8 cellular contexts compared by ENCODE assay signal in genomic region chr19:7069042-7069903, GRCh38. TPM values are rescaled to one million over a fixed set of nuclear protein-coding genes. Genes with fewer than 3 reads are reported as not detected.
DNase-seq lines count a peak whose midpoint lies in the region; ATAC-seq, FAIRE-seq and TF ChIP-seq lines count a peak whose summit lies in the region.

TSS of gene ZNF557 (plus strand) at chr19:7069703. CDS start at chr19:7075075, 5,372 bp downstream.

- intact Hi-C loops in heart left ventricle (cut with DNase I) = loop anchor here in 2 of 10 donors (1.0 to 10.0 kb wide), 3 partner anchors 29 to 1766 kb away; partner anchors contain the start of genes MBD3L1 (in 1 of the 2), PET100 (in 1 of the 2), XAB2 (in 1 of the 2) and ZNF558 (in 1 of the 2)

- H3K27ac Mint-ChIP-seq in type B pancreatic cell = peak within 1 kb of the TSS; percentile 91

- peak within 1 kb of the TSS; percentile 74 to 99 (median 88) for H3K4me3 ChIP-seq in heart left ventricle

- H3K4me1 Mint-ChIP-seq in type B pancreatic cell (ENCODE audit: unreplicated experiment) = peaks cover 4% of the 10 kb centered on the region

- H3K36me3 Mint-ChIP-seq in type B pancreatic cell = peaks cover 13% of the 10 kb centered on the region

- ATAC-seq in HG02840 (IDR thresholded peaks at IDR 0.05; ENCODE audit: low FRiP score, unreplicated experiment) (peak; percentile 92), heart left ventricle (peak; percentile 100)

- peaks cover 0 to 9% (median 0%) of the 10 kb centered on the region in 12 donors for H3K9me3 ChIP-seq in heart left ventricle

- WGBS in adipose tissue, 3 donors = 0 to 1% (median 1%) methylated on average over 52 to 56 of the region's 56 CpGs
- WGBS in heart left ventricle, 4 donors = 0 to 2% (median 1%) methylated on average over 24 to 56 of the region's 56 CpGs

- DNase-seq in GM12892 (ENCODE audit: insufficient read length) = peak; percentile 85
- peak; percentile 66 for DNase-seq in NCI-H1436 treated with DMSO at 0.1 percent for 48 hours (lab: John Stamatoyannopoulos, UW)
- peak; percentile 99 for DNase-seq in T follicular helper cell (ENCODE audit: low read depth)
- peak; percentile 99 to 100 (median 99) for DNase-seq in heart left ventricle
- peak; percentile 95 for DNase-seq in pons (ENCODE audit: low spot score)
- DNase-seq in type B pancreatic cell (ENCODE audit: extremely low spot score, unreplicated experiment) = peak; percentile 98

- FAIRE-seq in GM12892 (lab: Jason Lieb, UNC) = peak; percentile 99

- peaks cover 0 to 15% (median 9%) of the 10 kb centered on the region in 12 donors for H3K4me1 ChIP-seq in heart left ventricle

- H3K27me3 Mint-ChIP-seq in type B pancreatic cell = no peaks in the 10 kb centered on the region

- peak within 1 kb of the TSS; percentile 96 for H3K4me3 Mint-ChIP-seq in type B pancreatic cell

- peaks cover 0 to 38% (median 36%) of the 10 kb centered on the region in 9 donors for H3K36me3 ChIP-seq in heart left ventricle

- no peak for TF ChIP-seq CTCF in heart left ventricle (IDR thresholded peaks at IDR 0.05)
- no peak for TF ChIP-seq CTCF in type B pancreatic cell (conservative IDR thresholded peaks at IDR 0.05)

- H3K9me3 Mint-ChIP-seq in type B pancreatic cell = no peaks in the 10 kb centered on the region

- H3K27ac ChIP-seq in adipose tissue (ENCODE audit: low read depth, low read length) = peak within 1 kb of the TSS; percentile 41
- H3K27ac ChIP-seq in heart left ventricle = peak within 1 kb of the TSS in 11 of 12 donors; percentile 76 to 94 (median 88)

- TF ChIP-seq POLR2A in GM12892 (IDR thresholded peaks at IDR 0.05; ENCODE audit: low read depth, low read length) (peak; percentile 96), heart left ventricle (IDR thresholded peaks at IDR 0.05) (peak in 1 of 2 donors; percentile 66)

- H3K27me3 ChIP-seq in heart left ventricle = no peaks in the 10 kb centered on the region

RNA-seq across cellular contexts. Expression of gene ZNF557, which starts in this region (rescaled TPM):
- 4.1 TPM for polyA plus RNA-seq in GM12892 (2012; ENCODE audit: missing spikeins)
- polyA plus RNA-seq in adipose tissue (1 to 10 TPM; 1.1 to 1.8 (median 1.8) TPM), heart left ventricle (1 to 10 TPM; 1.9 to 2.0 TPM)
- total RNA-seq in heart left ventricle (1 to 10 TPM; 3.1 to 7.1 (median 3.9) TPM), type B pancreatic cell (ENCODE audit: low replicate concordance) (13.7 TPM in 2 replicates)

Comparison
In these comparisons a context has a peak if more than half of its experiments do, and no peak if none do; other contexts are left out.
1. Peak in every context shown above with its lines: DNase-seq, ATAC-seq, H3K4me3 ChIP-seq and H3K27ac ChIP-seq.